ENCODE assay signal across 30 cellular contexts in genomic region chr10:84216834-84217233, GRCh38. TPM values are rescaled to one million over a fixed set of nuclear protein-coding genes. Genes with fewer than 3 reads are reported as not detected.
"Had no signal": no experiment of that assay in that cellular context is flagged by ENCODE, and none has a peak within 500 bp of the region (broad histone marks: within the 10 kb centered on the region; RNA-seq: fewer than 3 reads in every experiment).

No MANE protein-coding gene starts in this region.

- H3K36me3 ChIP-seq: gastrocnemius medialis, heart right ventricle, left lung, lower lobe of right lung had no signal

- H3K27me3 ChIP-seq: gastrocnemius medialis had no signal

- DNase-seq: dermis blood vessel endothelial cell; effector CD8-positive, alpha-beta T cell; effector memory CD8-positive, alpha-beta T cell; endodermal cell; erythroblast; esophagus squamous epithelium; foreskin fibroblast; foreskin melanocyte; gastrocnemius medialis; glutamatergic neuron; head of caudate nucleus; heart right ventricle; hippocampal formation; left cardiac atrium; left lung; left ventricle myocardium superior; lower lobe of right lung; mesendoderm; midbrain had no signal

- H3K4me3 ChIP-seq: coronary artery, dorsolateral prefrontal cortex, esophagus squamous epithelium, gastrocnemius medialis, heart right ventricle, left lung, lower lobe of right lung had no signal

- ATAC-seq: effector memory CD8-positive, alpha-beta T cell; esophagus mucosa; gastrocnemius medialis; heart right ventricle; left cardiac atrium; left lung; left ventricle myocardium superior; lower lobe of right lung had no signal

- H3K4me1 ChIP-seq: esophagus squamous epithelium, gastrocnemius medialis, heart right ventricle, left lung, lower lobe of right lung had no signal

- H3K27ac ChIP-seq: coronary artery, dorsolateral prefrontal cortex, epithelial cell of prostate, esophagus squamous epithelium, gastrocnemius medialis, heart right ventricle, left lung, lower lobe of right lung had no signal

- H3K9me3 ChIP-seq: esophagus squamous epithelium, gastrocnemius medialis, left lung, lower lobe of right lung had no signal

RNA-seq across cellular contexts. Expression of gene LRIT2, which starts 8.5 kb away (rescaled TPM):
- total RNA-seq: cerebellum, dermis blood vessel endothelial cell, endodermal cell, esophagus mucosa, esophagus squamous epithelium, gastrocnemius medialis, glomerular endothelial cell, heart right ventricle, kidney epithelial cell, left lung, left ventricle myocardium superior, lower lobe of right lung, lung microvascular endothelial cell, mononuclear cell, mucosa of gallbladder had no signal
- polyA plus RNA-seq: heart right ventricle, keratinocyte had no signal

RNA-seq across cellular contexts. Expression of gene LRIT1, which starts 24.5 kb away (rescaled TPM):
- total RNA-seq: cerebellum, dermis blood vessel endothelial cell, esophagus mucosa, gastrocnemius medialis, glomerular endothelial cell, kidney epithelial cell, left cardiac atrium, left lung, left ventricle myocardium superior, lower lobe of right lung, lung microvascular endothelial cell, mononuclear cell, mucosa of gallbladder had no signal
- polyA plus RNA-seq: heart right ventricle, keratinocyte had no signal

RNA-seq across cellular contexts. Expression of gene RGR, which starts 28.0 kb away (rescaled TPM):
- total RNA-seq: dermis blood vessel endothelial cell, endodermal cell, esophagus mucosa, glomerular endothelial cell, kidney epithelial cell, left lung, lower lobe of right lung, lung microvascular endothelial cell, mononuclear cell, mucosa of gallbladder had no signal
- polyA plus RNA-seq: keratinocyte had no signal

RNA-seq across cellular contexts. Expression of gene GPR15LG, which starts 43.2 kb away (rescaled TPM):
- total RNA-seq: dermis blood vessel endothelial cell, dorsolateral prefrontal cortex, endodermal cell, glomerular endothelial cell, heart right ventricle, kidney epithelial cell, left cardiac atrium, left lung, left ventricle myocardium superior, lower lobe of right lung, lung microvascular endothelial cell, mononuclear cell had no signal
- polyA plus RNA-seq: heart right ventricle had no signal
